In genomic region chr11:75639752-75640151, GRCh38 we compare ENCODE assay signal across 8 cellular contexts. TPM values are rescaled to one million over a fixed set of nuclear protein-coding genes. Genes with fewer than 3 reads are reported as not detected.
DNase-seq lines count a peak whose midpoint lies in the region; ATAC-seq lines count a peak whose summit lies in the region.

No MANE protein-coding gene starts in this region.

- peak overlapping the region; percentile 48 to 84 (median 65) for H3K4me2 ChIP-seq in BLaER1 treated with 17β-estradiol and CSF1 and Interleukin-3, amounts not matched to agents 10 nM and 100 nM

- no peak for ATAC-seq in HG03175 (IDR thresholded peaks at IDR 0.05; ENCODE audit: unreplicated experiment)

- intact Hi-C loops in posterior vena cava (cut with DNase I): no loop called here

- no peaks in the 10 kb centered on the region for H3K4me1 Mint-ChIP-seq in CD8-positive, alpha-beta memory T cell

- H3K9me3 ChIP-seq in BLaER1 treated with 17β-estradiol and CSF1 and Interleukin-3, amounts not matched to agents 10 nM and 100 nM (replicated peaks in 1 of 11): no peaks in the 10 kb centered on the region
- no peaks in the 10 kb centered on the region for H3K9me3 ChIP-seq in CD8-positive, alpha-beta memory T cell (ENCODE audit: low read length)

- H3K27ac ChIP-seq in BLaER1 treated with 17β-estradiol and CSF1 and Interleukin-3, amounts not matched to agents 10 nM and 100 nM: peak overlapping the region in 8 of 11 experiments; percentile 31 to 59 (median 48); a peak in 16 of 22 replicates
- H3K27ac ChIP-seq in CD8-positive, alpha-beta memory T cell (ENCODE audit: low read depth, low read length): no peak overlapping the region

- CTCF ChIA-PET in CD8-positive, alpha-beta memory T cell (lab: Charles Lee): no interaction called here

- H3K4me1 ChIP-seq in BLaER1 treated with 17β-estradiol and CSF1 and Interleukin-3, amounts not matched to agents 10 nM and 100 nM: peaks cover 23 to 49% (median 42%) of the 10 kb centered on the region in 10 experiments
- no peaks in the 10 kb centered on the region for H3K4me1 ChIP-seq in CD8-positive, alpha-beta memory T cell (ENCODE audit: insufficient read depth, low read length)

- no peaks in the 10 kb centered on the region for H3K36me3 Mint-ChIP-seq in CD8-positive, alpha-beta memory T cell

- peaks cover 14 to 40% of the 10 kb centered on the region in 2 donors for H3K27me3 Mint-ChIP-seq in CD8-positive, alpha-beta memory T cell

- H4K20me1 ChIP-seq in BLaER1 treated with 17β-estradiol and CSF1 and Interleukin-3, amounts not matched to agents 10 nM and 100 nM: no peaks in the 10 kb centered on the region

- H3K9ac ChIP-seq in BLaER1 treated with 17β-estradiol and CSF1 and Interleukin-3, amounts not matched to agents 10 nM and 100 nM: peak overlapping the region in 6 of 11 experiments; percentile 4 to 47 (median 11); a peak in 5 of 22 replicates

- H3K4me3 Mint-ChIP-seq in CD8-positive, alpha-beta memory T cell: no peak overlapping the region

- H3K27me3 ChIP-seq in BLaER1 treated with 17β-estradiol and CSF1 and Interleukin-3, amounts not matched to agents 10 nM and 100 nM: no peaks in the 10 kb centered on the region
- H3K27me3 ChIP-seq in CD8-positive, alpha-beta memory T cell (ENCODE audit: insufficient read depth, low read length, poor library complexity, severe bottlenecking): no peaks in the 10 kb centered on the region

- POLR2A ChIA-PET in CD8-positive, alpha-beta memory T cell (lab: Charles Lee): no interaction called here

- peak; percentile 87 for DNase-seq in NCI-H128 (lab: John Stamatoyannopoulos, UW; ENCODE audit: unreplicated experiment)
- peak; percentile 21 for DNase-seq in SW480 (ENCODE audit: low spot score)
- peak; percentile 44 for DNase-seq in glomerular visceral epithelial cell (ENCODE audit: extremely low spot score)
- DNase-seq in posterior vena cava (ENCODE audit: low spot score): peak; percentile 90
- DNase-seq in T1000 (lab: John Stamatoyannopoulos, UW): no peak
- DNase-seq in CD8-positive, alpha-beta memory T cell: no peak

- no peaks in the 10 kb centered on the region for H3K36me3 ChIP-seq in BLaER1 treated with 17β-estradiol and CSF1 and Interleukin-3, amounts not matched to agents 10 nM and 100 nM
- H3K36me3 ChIP-seq in CD8-positive, alpha-beta memory T cell (ENCODE audit: insufficient read depth, low read length): no peaks in the 10 kb centered on the region

- no peaks in the 10 kb centered on the region for H3K9me3 Mint-ChIP-seq in CD8-positive, alpha-beta memory T cell

- H3K27ac Mint-ChIP-seq in CD8-positive, alpha-beta memory T cell: no peak overlapping the region

- H3K4me3 ChIP-seq in BLaER1 treated with 17β-estradiol and CSF1 and Interleukin-3, amounts not matched to agents 10 nM and 100 nM: no peak overlapping the region
- H3K4me3 ChIP-seq in CD8-positive, alpha-beta memory T cell (ENCODE audit: low read length): no peak overlapping the region

RNA-seq across cellular contexts. Expression of gene MAP6, which starts 29.1 kb away (rescaled TPM):
- total RNA-seq in posterior vena cava: 10 to 100 TPM; 11.6 TPM
- total RNA-seq in CD8-positive, alpha-beta memory T cell: under 1 TPM; 0.07 to 0.16 TPM
- not detected for polyA plus RNA-seq in CD8-positive, alpha-beta memory T cell

Comparison
In these comparisons a context has a peak if more than half of its experiments do, and no peak if none do; other contexts are left out.
1. DNase-seq: peak in NCI-H128 (single experiment), SW480 (single experiment), glomerular visceral epithelial cell (single experiment) and posterior vena cava (single experiment); none in T1000 (single experiment) and CD8-positive, alpha-beta memory T cell (0 of 5).
2. RNA of gene MAP6, which starts 29.1 kb away (total RNA-seq): 11.6 TPM in posterior vena cava; 0.07 to 0.16 TPM in CD8-positive, alpha-beta memory T cell; every median in the first group is over 10 times any median in the second.